Comparison of ENCODE assay signal across 27 cellular contexts in the genomic region with DNA sequence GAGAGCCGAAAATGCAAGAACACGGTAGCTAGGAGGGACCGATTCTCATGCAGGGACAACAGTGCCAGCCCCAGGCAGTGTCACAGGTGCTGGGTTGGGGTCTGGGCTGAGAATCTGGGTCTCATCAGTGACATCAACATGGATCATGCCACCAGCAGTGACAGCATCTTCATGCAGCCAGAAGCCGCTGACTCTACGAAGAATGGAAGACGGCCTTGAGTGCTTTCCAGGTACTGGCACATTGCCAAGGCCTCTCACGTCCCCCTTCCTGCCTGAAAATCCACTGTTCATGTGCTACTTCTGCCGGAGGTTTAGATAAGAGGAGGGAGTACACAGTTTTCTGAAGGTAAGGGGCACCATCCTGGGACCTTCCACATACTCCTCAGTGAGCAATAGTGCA.
DNase-seq lines count a peak whose midpoint lies in the region; ATAC-seq, FAIRE-seq and TF ChIP-seq lines count a peak whose summit lies in the region.
"Had no signal": no experiment of that assay in that cellular context is flagged by ENCODE, and none has a peak within 500 bp of the region (broad histone marks: within the 10 kb centered on the region; RNA-seq: fewer than 3 reads in every experiment).

No MANE protein-coding gene starts in this region.

- no peaks in the 10 kb centered on the region for H3K36me3 ChIP-seq in HepG2 (replicated peaks in 1 of 2; ENCODE audit: control insufficient read depth in 1 of 2, insufficient read depth in 2 of 2, low read length in 2 of 2)
- H3K36me3 ChIP-seq in right lobe of liver = no peaks in the 10 kb centered on the region
- H3K36me3 ChIP-seq in ascending aorta = no peaks in the 10 kb centered on the region
- H3K36me3 ChIP-seq: BLaER1 treated with 17β-estradiol and CSF1 and Interleukin-3, amounts not matched to agents 10 nM and 100 nM; heart left ventricle; transverse colon had no signal

- WGBS in HepG2 (ENCODE audit: low lambda C conversion rate) = 84% methylated on average over 8 of the region's 8 CpGs
- 52% methylated on average over 5 of the region's 8 CpGs for WGBS in right lobe of liver (ENCODE audit: insufficient coverage, low coverage, low lambda C conversion rate, missing lambda C conversion rate)

- no peak for TF ChIP-seq CTCF in HepG2 (CRISPR knock-in tag; IDR thresholded peaks at IDR 0.05)
- no peak for TF ChIP-seq CTCF in right lobe of liver (IDR thresholded peaks at IDR 0.05)
- TF ChIP-seq CTCF in fibroblast of the aortic adventitia (IDR thresholded peaks at IDR 0.05; ENCODE audit: insufficient read depth, low read length) = no peak
- no peak for TF ChIP-seq CTCF in WTC11 (IDR thresholded peaks at IDR 0.05)
- no peak for TF ChIP-seq CTCF in ascending aorta (IDR thresholded peaks at IDR 0.05)

- FAIRE-seq in HepG2 (lab: Jason Lieb, UNC) = no peak
- FAIRE-seq: GM12892 had no signal

- H3K9me3 Mint-ChIP-seq in WTC11 = peaks cover 7% of the 10 kb centered on the region
- peaks cover 4% of the 10 kb centered on the region for H3K9me3 Mint-ChIP-seq in activated naive CD4-positive, alpha-beta T cell treated with anti-CD3 and anti-CD28 coated beads for 36 hours
- H3K9me3 Mint-ChIP-seq: activated naive CD8-positive, alpha-beta T cell treated with anti-CD3 and anti-CD28 coated beads, Interleukin-2, amount 10 ng/mL, durations not matched to agents 7 days and 5 days; natural killer cell treated with Interleukin-12 subunit alpha and Interleukin-12 subunit beta and Interleukin-15 and Interleukin-18, amount 100 ng/mL, for 72 hours had no signal

- no peak for DNase-seq in HepG2 (ENCODE audit: low spot score)
- DNase-seq in right lobe of liver = no peak
- DNase-seq in NCI-H69 (lab: John Stamatoyannopoulos, UW) = peak; percentile 24
- DNase-seq in fibroblast of the aortic adventitia (ENCODE audit: low read depth) = peak; percentile 31
- no peak for DNase-seq in WTC11 (ENCODE audit: low spot score)
- no peak for DNase-seq in ascending aorta (ENCODE audit: low spot score in 2 of 2)
- no peak for DNase-seq in activated naive CD4-positive, alpha-beta T cell treated with anti-CD3 and anti-CD28 coated beads for 36 hours
- DNase-seq: activated CD4-positive, alpha-beta T cell treated with anti-CD3 and anti-CD28 coated beads, Interleukin-2, amount 50 U/mL, for 1 hour; activated effector memory CD4-positive, alpha-beta T cell treated with Interleukin-2 at 50 U/mL for 16 hours; activated naive CD8-positive, alpha-beta T cell treated with anti-CD3 and anti-CD28 coated beads, Interleukin-2, amount 10 ng/mL, durations not matched to agents 7 days and 5 days; activated T-cell treated with anti-CD3 and anti-CD28 coated beads, Interleukin-2, amount 50 U/mL, for 1 hour; aorta; central memory CD4-positive, alpha-beta T cell; endodermal cell; foreskin melanocyte; H7; MV-4-11; NCI-H1694; NCI-H510A treated with DMSO at 0.1 percent for 48 hours; psoas muscle; stimulated activated CD4-positive, alpha-beta T cell treated with anti-CD3 and anti-CD28 coated beads, Interleukin-4, amount 100 ng/mL, for 4 hours; T1000; transverse colon had no signal

- no peak overlapping the region for H3K9ac ChIP-seq in HepG2 (ENCODE audit: insufficient read depth, low read depth, low read length)
- H3K9ac ChIP-seq: BLaER1 treated with 17β-estradiol and CSF1 and Interleukin-3, amounts not matched to agents 10 nM and 100 nM had no signal

- no peak overlapping the region for H3K27ac ChIP-seq in HepG2 (ENCODE audit: extremely low read length, insufficient read depth, low read length)
- no peak overlapping the region for H3K27ac ChIP-seq in right lobe of liver
- H3K27ac ChIP-seq in ascending aorta = no peak overlapping the region
- H3K27ac ChIP-seq: BLaER1 treated with 17β-estradiol and CSF1 and Interleukin-3, amounts not matched to agents 10 nM and 100 nM; heart left ventricle; psoas muscle; transverse colon had no signal

- peaks cover 3% of the 10 kb centered on the region; the same call in 1 of the 2 replicates for H3K36me3 Mint-ChIP-seq in WTC11
- no peaks in the 10 kb centered on the region for H3K36me3 Mint-ChIP-seq in activated naive CD4-positive, alpha-beta T cell treated with anti-CD3 and anti-CD28 coated beads for 36 hours (ENCODE audit: low read depth)
- H3K36me3 Mint-ChIP-seq: activated naive CD8-positive, alpha-beta T cell treated with anti-CD3 and anti-CD28 coated beads, Interleukin-2, amount 10 ng/mL, durations not matched to agents 7 days and 5 days; natural killer cell treated with Interleukin-12 subunit alpha and Interleukin-12 subunit beta and Interleukin-15 and Interleukin-18, amount 100 ng/mL, for 72 hours had no signal

- no TSS peak for BruUV-seq in HepG2 (replicated peaks; lab: Mats Ljungman, UMichigan)

- H3K4me3 Mint-ChIP-seq in WTC11 = no peak overlapping the region
- no peak overlapping the region for H3K4me3 Mint-ChIP-seq in activated naive CD4-positive, alpha-beta T cell treated with anti-CD3 and anti-CD28 coated beads for 36 hours
- H3K4me3 Mint-ChIP-seq: activated naive CD8-positive, alpha-beta T cell treated with anti-CD3 and anti-CD28 coated beads, Interleukin-2, amount 10 ng/mL, durations not matched to agents 7 days and 5 days; endodermal cell; natural killer cell treated with Interleukin-12 subunit alpha and Interleukin-12 subunit beta and Interleukin-15 and Interleukin-18, amount 100 ng/mL, for 72 hours had no signal

- no peak overlapping the region for H3K27ac Mint-ChIP-seq in WTC11
- H3K27ac Mint-ChIP-seq in activated naive CD4-positive, alpha-beta T cell treated with anti-CD3 and anti-CD28 coated beads for 36 hours = no peak overlapping the region
- H3K27ac Mint-ChIP-seq: activated naive CD8-positive, alpha-beta T cell treated with anti-CD3 and anti-CD28 coated beads, Interleukin-2, amount 10 ng/mL, durations not matched to agents 7 days and 5 days; endodermal cell; natural killer cell treated with Interleukin-12 subunit alpha and Interleukin-12 subunit beta and Interleukin-15 and Interleukin-18, amount 100 ng/mL, for 72 hours had no signal

- CTCF ChIA-PET in HepG2 (lab: Yijun Ruan, JAX; ENCODE audit: low intra/inter-chr PET ratio, low total read pairs) (no interaction called here), WTC11 (lab: Charles Lee) (no interaction called here)
- CTCF ChIA-PET in activated naive CD4-positive, alpha-beta T cell treated with anti-CD3 and anti-CD28 coated beads for 36 hours (lab: Charles Lee) = no interaction called here

- POLR2A ChIA-PET in HepG2 (lab: Yijun Ruan, JAX) = no interaction called here
- POLR2A ChIA-PET in WTC11 (lab: Charles Lee) = no interaction called here

- ATAC-seq in HepG2 (no peak; the same call in 2 of the 3 replicates), right lobe of liver (no peak), WTC11 (no peak)
- ATAC-seq: heart left ventricle, psoas muscle had no signal

- H3K4me1 ChIP-seq in HepG2 (ENCODE audit: insufficient read depth, low read length) (peaks cover 12% of the 10 kb centered on the region), right lobe of liver (no peaks in the 10 kb centered on the region), ascending aorta (no peaks in the 10 kb centered on the region)
- H3K4me1 ChIP-seq: BLaER1 treated with 17β-estradiol and CSF1 and Interleukin-3, amounts not matched to agents 10 nM and 100 nM; heart left ventricle; psoas muscle; transverse colon had no signal

- no peak overlapping the region for H2AFZ ChIP-seq in HepG2 (ENCODE audit: low read length)

- in situ Hi-C loops in HepG2 (cut with HindIII; ENCODE audit: extremely low pct_ligation_motif_present, low pct_unique_long_range_greater_than_20kb) = no loop called here

- no peak for TF ChIP-seq RAD21 in HepG2 (CRISPR knock-in tag; IDR thresholded peaks at IDR 0.05)

- no peak overlapping the region for H3K4me2 ChIP-seq in HepG2 (ENCODE audit: low read depth, low read length)
- H3K4me2 ChIP-seq: BLaER1 treated with 17β-estradiol and CSF1 and Interleukin-3, amounts not matched to agents 10 nM and 100 nM had no signal

- no peaks in the 10 kb centered on the region for H4K20me1 ChIP-seq in HepG2 (ENCODE audit: insufficient read depth, low read length)
- H4K20me1 ChIP-seq: BLaER1 treated with 17β-estradiol and CSF1 and Interleukin-3, amounts not matched to agents 10 nM and 100 nM had no signal

- no peak for TF ChIP-seq POLR2A in HepG2 (IDR thresholded peaks at IDR 0.05; ENCODE audit: insufficient read depth in 1 of 2, low read depth in 2 of 2, low read length in 2 of 2)
- no peak for TF ChIP-seq POLR2A in right lobe of liver (IDR thresholded peaks at IDR 0.05)

- intact Hi-C loops in HepG2 (cut with micrococcal nuclease; ENCODE audit: unreplicated experiment) = no loop called here
- intact Hi-C loops in right lobe of liver (cut with DNase I) = no loop called here
- intact Hi-C loops in ascending aorta (cut with DNase I) = no loop called here
- intact Hi-C loops in activated naive CD4-positive, alpha-beta T cell treated with anti-CD3 and anti-CD28 coated beads for 36 hours (cut with micrococcal nuclease) = no loop called here

- no peaks in the 10 kb centered on the region for H3K9me3 ChIP-seq in HepG2 (ENCODE audit: low read length)
- H3K9me3 ChIP-seq in right lobe of liver = no peaks in the 10 kb centered on the region
- H3K9me3 ChIP-seq in ascending aorta = no peaks in the 10 kb centered on the region
- H3K9me3 ChIP-seq: BLaER1 treated with 17β-estradiol and CSF1 and Interleukin-3, amounts not matched to agents 10 nM and 100 nM; heart left ventricle; psoas muscle; transverse colon had no signal

- no peaks in the 10 kb centered on the region for H3K79me2 ChIP-seq in HepG2 (ENCODE audit: insufficient read depth, low read length)

- TF ChIP-seq EP300 in HepG2 (IDR thresholded peaks at IDR 0.05; ENCODE audit: low read depth in 2 of 2, low read length in 2 of 2) (no peak), HepG2 (CRISPR knock-in tag; IDR thresholded peaks at IDR 0.05; ENCODE audit: borderline replicate concordance) (no peak)

- H3K4me3 ChIP-seq in HepG2 (replicated peaks in 1 of 3; ENCODE audit: insufficient read depth in 1 of 3, low read depth in 2 of 3, low read length in 3 of 3) (no peak overlapping the region), right lobe of liver (no peak overlapping the region), fibroblast of the aortic adventitia (ENCODE audit: low read depth, low read length) (no peak overlapping the region), ascending aorta (no peak overlapping the region)
- H3K4me3 ChIP-seq: BLaER1 treated with 17β-estradiol and CSF1 and Interleukin-3, amounts not matched to agents 10 nM and 100 nM; heart left ventricle; psoas muscle; transverse colon had no signal

- H3K27me3 ChIP-seq in HepG2 (ENCODE audit: control insufficient read depth in 1 of 2, insufficient read depth in 2 of 2, low read length in 2 of 2) = no peaks in the 10 kb centered on the region
- no peaks in the 10 kb centered on the region for H3K27me3 ChIP-seq in right lobe of liver
- H3K27me3 ChIP-seq in ascending aorta = no peaks in the 10 kb centered on the region
- H3K27me3 ChIP-seq: BLaER1 treated with 17β-estradiol and CSF1 and Interleukin-3, amounts not matched to agents 10 nM and 100 nM; transverse colon had no signal

- no peaks in the 10 kb centered on the region for H3K27me3 Mint-ChIP-seq in WTC11 (ENCODE audit: low read depth)
- peaks cover 6% of the 10 kb centered on the region for H3K27me3 Mint-ChIP-seq in activated naive CD4-positive, alpha-beta T cell treated with anti-CD3 and anti-CD28 coated beads for 36 hours (ENCODE audit: low read depth)
- H3K27me3 Mint-ChIP-seq: activated naive CD8-positive, alpha-beta T cell treated with anti-CD3 and anti-CD28 coated beads, Interleukin-2, amount 10 ng/mL, durations not matched to agents 7 days and 5 days had no signal

- H3K4me1 Mint-ChIP-seq in WTC11 = no peaks in the 10 kb centered on the region
- no peaks in the 10 kb centered on the region for H3K4me1 Mint-ChIP-seq in activated naive CD4-positive, alpha-beta T cell treated with anti-CD3 and anti-CD28 coated beads for 36 hours (ENCODE audit: low read depth)
- H3K4me1 Mint-ChIP-seq: activated naive CD8-positive, alpha-beta T cell treated with anti-CD3 and anti-CD28 coated beads, Interleukin-2, amount 10 ng/mL, durations not matched to agents 7 days and 5 days; endodermal cell had no signal

Comparison
In these comparisons a context has a peak if more than half of its experiments do, and no peak if none do; other contexts are left out.
1. DNase-seq: peak in NCI-H69 (single experiment) and fibroblast of the aortic adventitia (single experiment); none in HepG2 (single experiment), right lobe of liver (0 of 3), WTC11 (single experiment), ascending aorta (0 of 2) and activated naive CD4-positive, alpha-beta T cell treated with anti-CD3 and anti-CD28 coated beads for 36 hours (single experiment).